Comparison of ENCODE assay signal across 14 cellular contexts in the genomic region with DNA sequence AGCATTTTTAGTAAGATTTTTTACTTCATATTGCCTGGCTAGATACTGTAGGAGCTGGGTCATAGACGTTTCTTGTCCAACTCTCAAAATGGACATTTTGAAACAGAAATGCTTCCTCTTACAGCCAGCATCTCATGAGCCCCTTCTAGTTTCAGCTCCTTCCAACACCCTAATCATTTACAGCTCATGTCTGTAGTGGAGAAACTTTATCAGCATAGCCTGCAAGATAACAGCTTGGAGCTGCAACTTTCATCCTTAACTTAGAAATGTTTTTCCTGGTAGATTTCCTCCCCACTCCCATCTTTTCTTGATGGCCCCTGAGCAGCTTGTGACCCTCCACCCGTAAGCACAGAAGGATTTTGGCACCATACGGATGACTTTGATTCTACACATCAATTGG.
"Had no signal": no experiment of that assay in that cellular context is flagged by ENCODE, and none has a peak within 500 bp of the region (broad histone marks: within the 10 kb centered on the region; RNA-seq: fewer than 3 reads in every experiment).

No MANE protein-coding gene starts in this region.

- ATAC-seq: gastroesophageal sphincter; stimulated activated memory B cell treated with anti-CD40 and anti-IgM and Interleukin-4, amounts not matched to agents 10 μg/mL and 1 μg/mL and 100 μg/mL, for 72 hours; WTC11 had no signal

- H3K4me3 ChIP-seq: colonic mucosa, gastroesophageal sphincter, tibial nerve had no signal

- H3K36me3 ChIP-seq: colonic mucosa, neutrophil had no signal

- DNase-seq: activated CD4-positive, alpha-beta T cell treated with anti-CD3 and anti-CD28 coated beads for 48 hours; activated CD8-positive, alpha-beta memory T cell treated with anti-CD3 and anti-CD28 coated beads for 24 hours; activated naive CD4-positive, alpha-beta T cell treated with anti-CD3 and anti-CD28 coated beads for 36 hours; colonic mucosa; effector CD8-positive, alpha-beta T cell; kidney; naive B cell; posterior cingulate gyrus; right cardiac atrium had no signal

- H3K27ac ChIP-seq: colonic mucosa, neutrophil, tibial nerve had no signal

- H3K27me3 ChIP-seq: colonic mucosa, gastroesophageal sphincter, tibial nerve had no signal

- H3K4me1 ChIP-seq: colonic mucosa, tibial nerve had no signal

- H3K9me3 ChIP-seq: colonic mucosa, gastroesophageal sphincter, neutrophil, tibial nerve had no signal
